In the genomic region with DNA sequence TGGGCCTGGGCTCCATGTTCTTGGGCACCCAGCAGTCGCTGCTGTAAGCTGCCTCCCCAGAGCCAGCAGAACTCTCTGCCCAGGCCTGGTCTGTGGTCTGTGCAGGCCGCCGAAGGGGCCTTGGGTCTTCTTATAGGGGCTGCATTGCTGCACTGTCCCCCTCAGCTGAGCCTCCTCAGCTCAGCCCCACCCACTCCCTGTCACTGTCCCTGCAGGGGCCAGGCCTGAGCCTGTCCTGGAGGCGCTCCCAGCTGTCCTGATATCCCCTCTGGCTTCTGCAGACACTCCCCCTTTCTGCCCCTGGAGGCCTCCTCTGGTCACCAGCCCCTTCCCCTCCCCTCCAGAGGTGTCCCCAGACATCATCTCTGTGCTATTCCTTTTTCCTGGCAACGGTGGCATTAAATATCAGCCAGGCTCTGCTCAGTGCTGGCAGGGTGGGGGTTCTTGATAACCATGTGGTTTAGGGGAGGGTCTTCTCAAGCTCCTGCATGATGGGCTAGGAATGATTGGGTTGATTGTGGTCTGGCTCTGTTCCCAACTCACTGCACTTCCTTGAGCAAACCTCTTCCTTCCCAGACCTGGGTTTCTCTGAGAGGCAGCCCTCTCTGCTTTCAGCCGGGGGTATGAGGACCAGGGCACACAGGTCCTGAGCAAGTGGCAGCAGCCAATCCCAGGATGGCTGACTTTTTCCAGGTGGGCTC, we compare ENCODE assay signal across 1 cellular context.
TF ChIP-seq lines count a peak whose summit lies in the region.

No MANE protein-coding gene starts in this region.

TF ChIP-seq in H1, 55 proteins besides CTCF, POLR2A, EP300 and RAD21:
- TF ChIP-seq CTBP2 (IDR thresholded peaks at IDR 0.05; ENCODE audit: borderline replicate concordance, insufficient read depth, insufficient read length, low read length) (no peak), KDM5A (IDR thresholded peaks at IDR 0.05; ENCODE audit: low read length) (no peak), SP2 (IDR thresholded peaks at IDR 0.05; ENCODE audit: low read length) (no peak), SP1 (IDR thresholded peaks at IDR 0.05; ENCODE audit: low read depth, low read length) (no peak), CEBPB (IDR thresholded peaks at IDR 0.05; ENCODE audit: low read depth, low read length) (no peak), HDAC6 (IDR thresholded peaks at IDR 0.05; ENCODE audit: low read depth, low read length) (no peak)
- TF ChIP-seq, protein P1, sequence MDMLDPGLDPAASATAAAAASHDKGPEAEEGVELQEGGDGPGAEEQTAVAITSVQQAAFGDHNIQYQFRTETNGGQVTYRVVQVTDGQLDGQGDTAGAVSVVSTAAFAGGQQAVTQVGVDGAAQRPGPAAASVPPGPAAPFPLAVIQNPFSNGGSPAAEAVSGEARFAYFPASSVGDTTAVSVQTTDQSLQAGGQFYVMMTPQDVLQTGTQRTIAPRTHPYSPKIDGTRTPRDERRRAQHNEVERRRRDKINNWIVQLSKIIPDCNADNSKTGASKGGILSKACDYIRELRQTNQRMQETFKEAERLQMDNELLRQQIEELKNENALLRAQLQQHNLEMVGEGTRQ (IDR thresholded peaks at IDR 0.05; ENCODE audit: low read length) = no peak
